In genomic region chr7:139562491-139562890, GRCh38 we compare ENCODE assay signal across 2 cellular contexts.
TF ChIP-seq lines count a peak whose summit lies in the region.

No MANE protein-coding gene starts in this region.

TF ChIP-seq in IMR-90, 13 proteins besides CTCF, POLR2A, EP300 and RAD21:
- TF ChIP-seq CHD1 (IDR thresholded peaks at IDR 0.05; ENCODE audit: low read depth, low read length) (no peak), ELK1 (IDR thresholded peaks at IDR 0.05; ENCODE audit: borderline replicate concordance, low read depth, low read length) (no peak), SMC3 (IDR thresholded peaks at IDR 0.05; ENCODE audit: low read depth, low read length) (no peak)

TF ChIP-seq in K562, 482 proteins besides CTCF, POLR2A, EP300 and RAD21:
- TF ChIP-seq CTBP1 (IDR thresholded peaks at IDR 0.05; ENCODE audit: borderline replicate concordance) (no peak), ATF7 (IDR thresholded peaks at IDR 0.05) (no peak), FOXP1 (CRISPR knock-in tag; IDR thresholded peaks at IDR 0.05) (no peak), HMGN3 (IDR thresholded peaks at IDR 0.05; ENCODE audit: borderline replicate concordance, extremely low read depth, insufficient read length, low read depth, low read length) (no peak)
TF ChIP-seq in K562: peak in this region for 0.
